In genomic region chr4:107655289-107655688, GRCh38 we compare ENCODE assay signal across 27 cellular contexts.
"Had no signal": no experiment of that assay in that cellular context is flagged by ENCODE, and none has a peak within 500 bp of the region (broad histone marks: within the 10 kb centered on the region; RNA-seq: fewer than 3 reads in every experiment).

No MANE protein-coding gene starts in this region.

- H3K9me3 Mint-ChIP-seq: endodermal cell; natural killer cell treated with Interleukin-12 subunit alpha and Interleukin-12 subunit beta and Interleukin-15 and Interleukin-18, amount 100 ng/mL, for 72 hours; neural progenitor cell; type B pancreatic cell had no signal

- H3K4me2 ChIP-seq: neural progenitor cell had no signal

- H3K9me3 ChIP-seq: gastrocnemius medialis, mucosa of descending colon, right lobe of liver, stomach, thyroid gland had no signal

- H3K36me3 ChIP-seq: neural progenitor cell, thyroid gland had no signal

- FAIRE-seq: colon, keratinocyte, small intestine had no signal

- H3K4me3 Mint-ChIP-seq: endodermal cell; memory B cell; naive B cell; natural killer cell treated with Interleukin-12 subunit alpha and Interleukin-12 subunit beta and Interleukin-15 and Interleukin-18, amount 100 ng/mL, for 72 hours; neural progenitor cell; type B pancreatic cell had no signal

- H3K27me3 ChIP-seq: dorsolateral prefrontal cortex, gastrocnemius medialis, neural progenitor cell, right lobe of liver, stomach, thyroid gland had no signal

- H3K9ac ChIP-seq: neural progenitor cell, parathyroid adenoma had no signal

- H3K4me3 ChIP-seq: dorsolateral prefrontal cortex, gastrocnemius medialis, lung, mucosa of descending colon, neural progenitor cell, right lobe of liver, stomach, thyroid gland had no signal

- H3K27ac Mint-ChIP-seq: endodermal cell; memory B cell; natural killer cell treated with Interleukin-12 subunit alpha and Interleukin-12 subunit beta and Interleukin-15 and Interleukin-18, amount 100 ng/mL, for 72 hours; neural progenitor cell; type B pancreatic cell had no signal

- ATAC-seq: esophagus mucosa, gastrocnemius medialis, left lobe of liver, mucosa of descending colon, right lobe of liver had no signal

- H3K27ac ChIP-seq: dorsolateral prefrontal cortex, epithelial cell of prostate, gastrocnemius medialis, neural progenitor cell, parathyroid adenoma, right lobe of liver, stomach, thyroid gland had no signal

- H3K4me1 Mint-ChIP-seq: memory B cell, naive B cell had no signal

- H3K4me1 ChIP-seq: parathyroid adenoma, right lobe of liver, thyroid gland had no signal

- DNase-seq: dorsolateral prefrontal cortex; effector CD4-positive, alpha-beta T cell; foreskin fibroblast; gastrocnemius medialis; mucosa of descending colon; naive B cell; right lobe of liver; small intestine; stimulated activated CD4-positive, alpha-beta T cell treated with anti-CD3 and anti-CD28 coated beads, Interleukin-1b, Interleukin-23, amount 100 ng/mL, for 48 hours; stimulated activated CD4-positive, alpha-beta T cell treated with anti-CD3 and anti-CD28 coated beads, Interleukin-4, amount 100 ng/mL, for 1 hour; stimulated activated CD8-positive, alpha-beta memory T cell treated with anti-CD3 and anti-CD28 coated beads, Interleukin-4, amount 100 ng/mL, for 48 hours; stimulated activated naive CD4-positive, alpha-beta T cell treated with Interleukin-2 at 50 U/mL for 16 hours; stomach; thyroid gland had no signal

- H3K79me2 ChIP-seq: parathyroid adenoma had no signal

- H3K27me3 Mint-ChIP-seq: memory B cell; naive B cell; natural killer cell treated with Interleukin-12 subunit alpha and Interleukin-12 subunit beta and Interleukin-15 and Interleukin-18, amount 100 ng/mL, for 72 hours; progenitor cell of endocrine pancreas; type B pancreatic cell had no signal

- H2AFZ ChIP-seq: neural progenitor cell, parathyroid adenoma had no signal
